ENCODE assay signal across 6 cellular contexts in genomic region chr13:22889376-22889775, GRCh38.
A peak's percentile ranks its signal among the peaks of the same experiment; 100 is the strongest.
DNase-seq lines count a peak whose midpoint lies in the region; TF ChIP-seq lines count a peak whose summit lies in the region.
"Not testable (repeated sequence)": the region's sequence is repeated elsewhere in the genome, so short reads cannot be mapped to it uniquely, and the experiment has no call there.

No MANE protein-coding gene starts in this region.

- H3K36me3 ChIP-seq in SU-DHL-6 (ENCODE audit: low read length) = peaks cover 12% of the 10 kb centered on the region
- H3K36me3 ChIP-seq in mesenchymal stem cell (ENCODE audit: control insufficient read depth in 1 of 2, insufficient read depth in 2 of 2, low read depth in 1 of 2, low read length in 2 of 2) = not testable (repeated sequence)

- H3F3A ChIP-seq in SU-DHL-6 (ENCODE audit: insufficient read depth) = peaks cover 14% of the 10 kb centered on the region

- H4K8ac ChIP-seq in mesenchymal stem cell (ENCODE audit: low read length) = not testable (repeated sequence)

- not testable (repeated sequence) for TF ChIP-seq CTCF in SU-DHL-6 (IDR thresholded peaks at IDR 0.05; ENCODE audit: insufficient read depth, low read length, poor library complexity, severe bottlenecking)

- 83% methylated on average over 5 of the region's 5 CpGs for WGBS in mesenchymal stem cell

- H3K79me2 ChIP-seq in SU-DHL-6 (ENCODE audit: insufficient read depth, low read length) = peaks cover 99% of the 10 kb centered on the region

- peak overlapping the region; percentile 39; the same call in 1 of the 2 replicates for H3K9ac ChIP-seq in SU-DHL-6 (ENCODE audit: low read length)
- not testable (repeated sequence) for H3K9ac ChIP-seq in mesenchymal stem cell (ENCODE audit: low read length)

- not testable (repeated sequence) for H2BK12ac ChIP-seq in mesenchymal stem cell (ENCODE audit: low read length in 2 of 2)

- H3K14ac ChIP-seq in mesenchymal stem cell (ENCODE audit: low read length in 2 of 2) = not testable (repeated sequence)

- not testable (repeated sequence) for H3K4ac ChIP-seq in mesenchymal stem cell (ENCODE audit: low read depth in 1 of 2, low read length in 2 of 2)

- H3K18ac ChIP-seq in mesenchymal stem cell (ENCODE audit: low read depth in 1 of 2, low read length in 2 of 2) = not testable (repeated sequence)

- not testable (repeated sequence) for H2BK5ac ChIP-seq in mesenchymal stem cell (ENCODE audit: low read depth, low read length, poor library complexity, severe bottlenecking)

- H3K27ac ChIP-seq in SU-DHL-6 (ENCODE audit: low read depth, low read length) (peak overlapping the region; percentile 97; the same call in 1 of the 2 replicates), epithelial cell of prostate (peak overlapping the region; percentile 4), mesenchymal stem cell (ENCODE audit: low read length, poor library complexity, severe bottlenecking) (peak overlapping the region; percentile 43)

- not testable (repeated sequence) for H3K9me3 ChIP-seq in SU-DHL-6 (ENCODE audit: insufficient read depth, low read length); mesenchymal stem cell (ENCODE audit: control insufficient read depth, low read length)

- H2BK15ac ChIP-seq in mesenchymal stem cell (ENCODE audit: low read depth, poor library complexity, severe bottlenecking) = not testable (repeated sequence)

- DNase-seq in ACHN (peak; percentile 55), glomerular visceral epithelial cell (ENCODE audit: extremely low spot score) (peak; percentile 52), renal cortical epithelial cell (ENCODE audit: low read depth) (peak; percentile 79)
- DNase-seq in epithelial cell of prostate (ENCODE audit: low read depth, low spot score); mesenchymal stem cell: not testable (repeated sequence)

- H4K91ac ChIP-seq in mesenchymal stem cell (ENCODE audit: low read length) = not testable (repeated sequence)

- not testable (repeated sequence) for H2AFZ ChIP-seq in SU-DHL-6 (ENCODE audit: low read depth, low read length, severe bottlenecking); mesenchymal stem cell (ENCODE audit: low read depth, low read length)

- not testable (repeated sequence) for H2BK120ac ChIP-seq in mesenchymal stem cell (ENCODE audit: low read depth, low read length)

- H3K27me3 ChIP-seq in SU-DHL-6 (ENCODE audit: low read length); mesenchymal stem cell (ENCODE audit: control insufficient read depth in 1 of 2, insufficient read depth in 1 of 2, low read length in 2 of 2): not testable (repeated sequence)

- peak overlapping the region; percentile 25 for H3K4me3 ChIP-seq in SU-DHL-6 (ENCODE audit: insufficient read depth, low read length, poor library complexity, severe bottlenecking)
- H3K4me3 ChIP-seq in mesenchymal stem cell (ENCODE audit: insufficient read depth in 1 of 2, low read depth in 1 of 2, low read length in 2 of 2) = not testable (repeated sequence)

- not testable (repeated sequence) for H3K79me1 ChIP-seq in mesenchymal stem cell (replicated peaks; ENCODE audit: low read length, poor library complexity, severe bottlenecking)

- H3K23ac ChIP-seq in mesenchymal stem cell (ENCODE audit: low read length in 2 of 2) = not testable (repeated sequence)

- in situ Hi-C loops in ACHN (cut with HindIII; ENCODE audit: low pct_ligation_motif_present, low pct_unique_long_range_greater_than_20kb, low sequenced_read_pairs) = not testable (repeated sequence)

- not testable (repeated sequence) for H3K9me2 ChIP-seq in SU-DHL-6 (replicated peaks; ENCODE audit: insufficient read depth, low read length)

- not testable (repeated sequence) for H2AK5ac ChIP-seq in mesenchymal stem cell (ENCODE audit: low read length, severe bottlenecking)

- not testable (repeated sequence) for H3K4me1 ChIP-seq in mesenchymal stem cell (ENCODE audit: control insufficient read depth, insufficient read depth, low read depth, low read length)

- not testable (repeated sequence) for H4K20me1 ChIP-seq in SU-DHL-6 (ENCODE audit: low read depth, low read length)

- peak overlapping the region; percentile 83 for H3K4me2 ChIP-seq in SU-DHL-6 (ENCODE audit: low read depth, low read length, poor library complexity, severe bottlenecking)
- H3K4me2 ChIP-seq in mesenchymal stem cell (ENCODE audit: low read length, poor library complexity, severe bottlenecking) = not testable (repeated sequence)

Comparison
In these comparisons a context has a peak if more than half of its experiments do, and no peak if none do; other contexts are left out.
1. H3K27ac ChIP-seq: peak in every context shown above with its lines; median percentile 97 in SU-DHL-6; 43 in mesenchymal stem cell; 4 in epithelial cell of prostate.